28 cellular contexts compared by ENCODE assay signal in genomic region chr1:5903031-5903430, GRCh38.
"Had no signal": no experiment of that assay in that cellular context is flagged by ENCODE, and none has a peak within 500 bp of the region (broad histone marks: within the 10 kb centered on the region; RNA-seq: fewer than 3 reads in every experiment).

No MANE protein-coding gene starts in this region.

- DNase-seq: naive B cell; naive thymus-derived CD8-positive, alpha-beta T cell; nephron progenitor cell; occipital lobe; pancreas; retina; right cardiac atrium; right lobe of liver; sigmoid colon; small intestine; stimulated activated CD4-positive, alpha-beta T cell treated with anti-CD3 and anti-CD28 coated beads, Interleukin-15, amount 100 ng/mL, for 24 hours; stimulated activated CD4-positive, alpha-beta T cell treated with anti-CD3 and anti-CD28 coated beads, Interleukin-2, amount 100 ng/mL, for 24 hours; stimulated activated CD4-positive, alpha-beta T cell treated with anti-CD3 and anti-CD28 coated beads, Interleukin-2, amount 100 ng/mL, for 48 hours; stimulated activated CD4-positive, alpha-beta T cell treated with anti-CD3 and anti-CD28 coated beads, Interleukin-4, amount 100 ng/mL, for 24 hours; stimulated activated naive B cell treated with anti-CD40 and anti-IgM and Interleukin-4, amounts not matched to agents 10 μg/mL and 1 μg/mL and 100 μg/mL, for 72 hours; stimulated activated naive CD4-positive, alpha-beta T cell treated with Interleukin-2 at 50 U/mL for 16 hours; stomach; thyroid gland; trophoblast cell had no signal

- ATAC-seq: naive thymus-derived CD8-positive, alpha-beta T cell; natural killer cell treated with Interleukin-12 subunit alpha and Interleukin-12 subunit beta and Interleukin-15 and Interleukin-18, amount 100 ng/mL, for 72 hours; pancreas; right cardiac atrium; right lobe of liver; stimulated activated effector memory CD8-positive, alpha-beta T cell treated with anti-CD3 and anti-CD28 coated beads, Interleukin-12 subunit alpha, Interleukin-12 subunit beta, amount 100 ng/mL, for 72 hours; stimulated activated naive B cell treated with anti-CD40 and anti-IgM and Interleukin-4, amounts not matched to agents 10 μg/mL and 1 μg/mL and 100 μg/mL, for 72 hours had no signal

- H3K27ac ChIP-seq: pancreas, prostate gland, right lobe of liver, sigmoid colon, stomach, thoracic aorta, thyroid gland, tibial nerve, upper lobe of left lung, vagina had no signal

- H3K9me3 Mint-ChIP-seq: naive B cell; naive thymus-derived CD8-positive, alpha-beta T cell; natural killer cell treated with Interleukin-12 subunit alpha and Interleukin-12 subunit beta and Interleukin-15 and Interleukin-18, amount 100 ng/mL, for 72 hours; nephron progenitor cell; neural crest cell; stimulated activated effector memory CD8-positive, alpha-beta T cell treated with anti-CD3 and anti-CD28 coated beads, Interleukin-12 subunit alpha, Interleukin-12 subunit beta, amount 100 ng/mL, for 72 hours; stimulated activated naive B cell treated with anti-CD40 and anti-IgM and Interleukin-4, amounts not matched to agents 10 μg/mL and 1 μg/mL and 100 μg/mL, for 72 hours; stimulated activated naive CD8-positive, alpha-beta T cell treated with anti-CD3 and anti-CD28 coated beads, Interleukin-15, Interleukin-2, amounts not matched to agents 100 ng/mL and 50 ng/mL, for 24 hours had no signal

- H3K27ac Mint-ChIP-seq: naive B cell; naive thymus-derived CD8-positive, alpha-beta T cell; natural killer cell treated with Interleukin-12 subunit alpha and Interleukin-12 subunit beta and Interleukin-15 and Interleukin-18, amount 100 ng/mL, for 72 hours; nephron progenitor cell; stimulated activated effector memory CD8-positive, alpha-beta T cell treated with anti-CD3 and anti-CD28 coated beads, Interleukin-12 subunit alpha, Interleukin-12 subunit beta, amount 100 ng/mL, for 72 hours; stimulated activated naive B cell treated with anti-CD40 and anti-IgM and Interleukin-4, amounts not matched to agents 10 μg/mL and 1 μg/mL and 100 μg/mL, for 72 hours; stimulated activated naive CD8-positive, alpha-beta T cell treated with anti-CD3 and anti-CD28 coated beads, Interleukin-15, Interleukin-2, amounts not matched to agents 100 ng/mL and 50 ng/mL, for 24 hours had no signal

- H3K4me1 Mint-ChIP-seq: naive B cell; naive thymus-derived CD8-positive, alpha-beta T cell; stimulated activated naive B cell treated with anti-CD40 and anti-IgM and Interleukin-4, amounts not matched to agents 10 μg/mL and 1 μg/mL and 100 μg/mL, for 72 hours had no signal

- H3K27me3 ChIP-seq: pancreas, right lobe of liver, sigmoid colon, stomach, thyroid gland, tibial nerve, upper lobe of left lung, vagina had no signal

- H3K36me3 Mint-ChIP-seq: naive B cell; stimulated activated effector memory CD8-positive, alpha-beta T cell treated with anti-CD3 and anti-CD28 coated beads, Interleukin-12 subunit alpha, Interleukin-12 subunit beta, amount 100 ng/mL, for 72 hours had no signal

- H3K36me3 ChIP-seq: prostate gland, right lobe of liver had no signal

- H3K27me3 Mint-ChIP-seq: naive B cell; naive thymus-derived CD8-positive, alpha-beta T cell; natural killer cell treated with Interleukin-12 subunit alpha and Interleukin-12 subunit beta and Interleukin-15 and Interleukin-18, amount 100 ng/mL, for 72 hours; stimulated activated naive B cell treated with anti-CD40 and anti-IgM and Interleukin-4, amounts not matched to agents 10 μg/mL and 1 μg/mL and 100 μg/mL, for 72 hours; stimulated activated naive CD8-positive, alpha-beta T cell treated with anti-CD3 and anti-CD28 coated beads, Interleukin-15, Interleukin-2, amounts not matched to agents 100 ng/mL and 50 ng/mL, for 24 hours had no signal

- H3K4me3 ChIP-seq: pancreas, prostate gland, right lobe of liver, sigmoid colon, stomach, thoracic aorta, thyroid gland, tibial nerve, upper lobe of left lung, vagina had no signal

- H3K4me3 Mint-ChIP-seq: naive B cell; naive thymus-derived CD8-positive, alpha-beta T cell; natural killer cell treated with Interleukin-12 subunit alpha and Interleukin-12 subunit beta and Interleukin-15 and Interleukin-18, amount 100 ng/mL, for 72 hours; nephron progenitor cell; neural crest cell; stimulated activated effector memory CD8-positive, alpha-beta T cell treated with anti-CD3 and anti-CD28 coated beads, Interleukin-12 subunit alpha, Interleukin-12 subunit beta, amount 100 ng/mL, for 72 hours; stimulated activated naive B cell treated with anti-CD40 and anti-IgM and Interleukin-4, amounts not matched to agents 10 μg/mL and 1 μg/mL and 100 μg/mL, for 72 hours; stimulated activated naive CD8-positive, alpha-beta T cell treated with anti-CD3 and anti-CD28 coated beads, Interleukin-15, Interleukin-2, amounts not matched to agents 100 ng/mL and 50 ng/mL, for 24 hours had no signal

- H3K9me3 ChIP-seq: pancreas, prostate gland, right lobe of liver, sigmoid colon, stomach, thoracic aorta, thyroid gland, tibial nerve, upper lobe of left lung, vagina had no signal

- H3K4me1 ChIP-seq: pancreas, prostate gland, right lobe of liver, sigmoid colon, stomach, thyroid gland, tibial nerve, upper lobe of left lung, vagina had no signal
